1 cellular context compared by ENCODE assay signal in the genomic region with DNA sequence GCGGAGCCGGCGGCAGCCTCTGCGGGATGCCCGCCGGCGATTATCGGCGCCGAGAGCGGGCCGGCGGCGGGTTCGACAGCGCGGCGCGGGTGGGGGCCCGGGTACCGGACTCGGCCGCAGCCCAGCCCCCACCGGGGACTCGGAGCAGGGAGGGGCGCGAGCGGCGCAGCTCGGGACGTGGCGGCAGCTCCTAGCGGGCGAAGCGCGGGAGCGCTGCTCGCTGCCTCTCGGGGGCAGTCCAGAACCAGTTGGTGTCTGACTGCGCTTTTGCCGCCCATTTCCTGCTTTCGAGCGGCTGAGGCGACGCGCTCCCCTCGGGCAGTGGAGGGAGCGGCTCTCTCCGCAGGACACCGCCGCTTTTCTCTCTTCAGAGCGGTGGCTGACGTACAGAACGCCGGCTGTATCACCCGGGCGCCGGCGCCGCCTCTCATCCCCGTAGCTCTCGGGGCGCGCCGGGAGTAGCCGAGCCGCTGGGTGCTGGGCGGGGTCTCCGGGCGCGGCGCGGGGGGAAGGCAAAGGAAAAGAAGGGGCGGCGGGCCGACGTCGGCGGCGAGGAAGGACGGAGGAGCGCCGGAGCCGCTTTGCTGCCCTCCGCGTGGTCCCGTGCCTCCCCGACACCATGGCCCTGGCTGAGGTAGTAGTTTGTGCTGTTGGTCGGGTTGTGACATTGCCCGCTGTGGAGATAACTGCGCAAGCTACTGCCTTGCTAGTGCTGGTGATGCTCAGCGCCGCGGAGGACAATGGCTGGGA.
TF ChIP-seq lines count a peak whose summit lies in the region.

No MANE protein-coding gene starts in this region.

TF ChIP-seq in WTC11, 78 proteins besides CTCF, POLR2A, EP300 and RAD21 (continued from another document and continues in another):
- TF ChIP-seq ZNF532 (CRISPR knock-in tag; IDR thresholded peaks at IDR 0.05; ENCODE audit: borderline replicate concordance) (no peak), ERG (CRISPR knock-in tag; IDR thresholded peaks at IDR 0.05) (0 out of 2 replicates have a peak, but pooled peaks have one; percentile 40), ESRRA (CRISPR knock-in tag; IDR thresholded peaks at IDR 0.05; ENCODE audit: borderline replicate concordance) (no peak), TEAD4 (CRISPR knock-in tag; IDR thresholded peaks at IDR 0.05) (peak; percentile 14; the same call in 1 of the 2 replicates), RELA (CRISPR knock-in tag; IDR thresholded peaks at IDR 0.05; ENCODE audit: borderline replicate concordance) (peak; percentile 80; the same call in 1 of the 2 replicates), ZNF423 (CRISPR knock-in tag; IDR thresholded peaks at IDR 0.05) (no peak), USF1 (CRISPR knock-in tag; IDR thresholded peaks at IDR 0.05) (no peak), E2F5 (CRISPR knock-in tag; IDR thresholded peaks at IDR 0.05) (peak; percentile 18; the same call in 1 of the 2 replicates), JUN (CRISPR knock-in tag; IDR thresholded peaks at IDR 0.05) (0 out of 2 replicates have a peak, but pooled peaks have one; percentile 16), CREB1 (CRISPR knock-in tag; IDR thresholded peaks at IDR 0.05) (peak; percentile 76; the same call in 1 of the 2 replicates), ZNF317 (CRISPR knock-in tag; IDR thresholded peaks at IDR 0.05; ENCODE audit: borderline replicate concordance, low read depth) (no peak), IRF2 (CRISPR knock-in tag; IDR thresholded peaks at IDR 0.05; ENCODE audit: borderline replicate concordance, low read depth) (no peak), NFATC4 (CRISPR knock-in tag; IDR thresholded peaks at IDR 0.05) (peak; percentile 64; the same call in 1 of the 2 replicates), CREM (CRISPR knock-in tag; IDR thresholded peaks at IDR 0.05) (peak; percentile 29; the same call in 1 of the 2 replicates), GABPB1 (CRISPR knock-in tag; IDR thresholded peaks at IDR 0.05) (peak; percentile 38; the same call in 1 of the 2 replicates), OVOL2 (CRISPR knock-in tag; IDR thresholded peaks at IDR 0.05; ENCODE audit: borderline replicate concordance) (no peak), AFF4 (CRISPR knock-in tag; IDR thresholded peaks at IDR 0.05; ENCODE audit: borderline replicate concordance) (no peak), MXD4 (CRISPR knock-in tag; IDR thresholded peaks at IDR 0.05; ENCODE audit: borderline replicate concordance) (no peak), ZNF121 (CRISPR knock-in tag; IDR thresholded peaks at IDR 0.05) (no peak), FOXK1 (CRISPR knock-in tag; IDR thresholded peaks at IDR 0.05) (peak; percentile 44), ZNF232 (CRISPR knock-in tag; IDR thresholded peaks at IDR 0.05) (no peak), IRF1 (CRISPR knock-in tag; IDR thresholded peaks at IDR 0.05) (no peak; the same call in none of the 2 replicates), GRHL2 (CRISPR knock-in tag; IDR thresholded peaks at IDR 0.05; ENCODE audit: insufficient replicate concordance, severe bottlenecking) (no peak), ATF1 (CRISPR knock-in tag; IDR thresholded peaks at IDR 0.05) (peak; percentile 80)
- TF ChIP-seq, protein P1, sequence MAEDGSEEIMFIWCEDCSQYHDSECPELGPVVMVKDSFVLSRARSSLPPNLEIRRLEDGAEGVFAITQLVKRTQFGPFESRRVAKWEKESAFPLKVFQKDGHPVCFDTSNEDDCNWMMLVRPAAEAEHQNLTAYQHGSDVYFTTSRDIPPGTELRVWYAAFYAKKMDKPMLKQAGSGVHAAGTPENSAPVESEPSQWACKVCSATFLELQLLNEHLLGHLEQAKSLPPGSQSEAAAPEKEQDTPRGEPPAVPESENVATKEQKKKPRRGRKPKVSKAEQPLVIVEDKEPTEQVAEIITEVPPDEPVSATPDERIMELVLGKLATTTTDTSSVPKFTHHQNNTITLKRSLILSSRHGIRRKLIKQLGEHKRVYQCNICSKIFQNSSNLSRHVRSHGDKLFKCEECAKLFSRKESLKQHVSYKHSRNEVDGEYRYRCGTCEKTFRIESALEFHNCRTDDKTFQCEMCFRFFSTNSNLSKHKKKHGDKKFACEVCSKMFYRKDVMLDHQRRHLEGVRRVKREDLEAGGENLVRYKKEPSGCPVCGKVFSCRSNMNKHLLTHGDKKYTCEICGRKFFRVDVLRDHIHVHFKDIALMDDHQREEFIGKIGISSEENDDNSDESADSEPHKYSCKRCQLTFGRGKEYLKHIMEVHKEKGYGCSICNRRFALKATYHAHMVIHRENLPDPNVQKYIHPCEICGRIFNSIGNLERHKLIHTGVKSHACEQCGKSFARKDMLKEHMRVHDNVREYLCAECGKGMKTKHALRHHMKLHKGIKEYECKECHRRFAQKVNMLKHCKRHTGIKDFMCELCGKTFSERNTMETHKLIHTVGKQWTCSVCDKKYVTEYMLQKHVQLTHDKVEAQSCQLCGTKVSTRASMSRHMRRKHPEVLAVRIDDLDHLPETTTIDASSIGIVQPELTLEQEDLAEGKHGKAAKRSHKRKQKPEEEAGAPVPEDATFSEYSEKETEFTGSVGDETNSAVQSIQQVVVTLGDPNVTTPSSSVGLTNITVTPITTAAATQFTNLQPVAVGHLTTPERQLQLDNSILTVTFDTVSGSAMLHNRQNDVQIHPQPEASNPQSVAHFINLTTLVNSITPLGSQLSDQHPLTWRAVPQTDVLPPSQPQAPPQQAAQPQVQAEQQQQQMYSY (CRISPR knock-in tag; IDR thresholded peaks at IDR 0.05) = no peak
- TF ChIP-seq, protein P2, sequence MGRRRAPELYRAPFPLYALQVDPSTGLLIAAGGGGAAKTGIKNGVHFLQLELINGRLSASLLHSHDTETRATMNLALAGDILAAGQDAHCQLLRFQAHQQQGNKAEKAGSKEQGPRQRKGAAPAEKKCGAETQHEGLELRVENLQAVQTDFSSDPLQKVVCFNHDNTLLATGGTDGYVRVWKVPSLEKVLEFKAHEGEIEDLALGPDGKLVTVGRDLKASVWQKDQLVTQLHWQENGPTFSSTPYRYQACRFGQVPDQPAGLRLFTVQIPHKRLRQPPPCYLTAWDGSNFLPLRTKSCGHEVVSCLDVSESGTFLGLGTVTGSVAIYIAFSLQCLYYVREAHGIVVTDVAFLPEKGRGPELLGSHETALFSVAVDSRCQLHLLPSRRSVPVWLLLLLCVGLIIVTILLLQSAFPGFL (CRISPR knock-in tag; IDR thresholded peaks at IDR 0.05; ENCODE audit: borderline replicate concordance) = no peak
- TF ChIP-seq, protein P3, sequence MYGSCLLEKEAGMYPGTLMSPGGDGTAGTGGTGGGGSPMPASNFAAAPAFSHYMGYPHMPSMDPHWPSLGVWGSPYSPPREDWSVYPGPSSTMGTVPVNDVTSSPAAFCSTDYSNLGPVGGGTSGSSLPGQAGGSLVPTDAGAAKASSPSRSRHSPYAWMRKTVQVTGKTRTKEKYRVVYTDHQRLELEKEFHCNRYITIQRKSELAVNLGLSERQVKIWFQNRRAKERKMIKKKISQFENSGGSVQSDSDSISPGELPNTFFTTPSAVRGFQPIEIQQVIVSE (CRISPR knock-in tag; IDR thresholded peaks at IDR 0.05; ENCODE audit: borderline replicate concordance) = no peak
- TF ChIP-seq, protein P4, sequence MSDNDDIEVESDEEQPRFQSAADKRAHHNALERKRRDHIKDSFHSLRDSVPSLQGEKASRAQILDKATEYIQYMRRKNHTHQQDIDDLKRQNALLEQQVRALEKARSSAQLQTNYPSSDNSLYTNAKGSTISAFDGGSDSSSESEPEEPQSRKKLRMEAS (CRISPR knock-in tag; IDR thresholded peaks at IDR 0.05) = peak; percentile 70
- TF ChIP-seq, protein P5, sequence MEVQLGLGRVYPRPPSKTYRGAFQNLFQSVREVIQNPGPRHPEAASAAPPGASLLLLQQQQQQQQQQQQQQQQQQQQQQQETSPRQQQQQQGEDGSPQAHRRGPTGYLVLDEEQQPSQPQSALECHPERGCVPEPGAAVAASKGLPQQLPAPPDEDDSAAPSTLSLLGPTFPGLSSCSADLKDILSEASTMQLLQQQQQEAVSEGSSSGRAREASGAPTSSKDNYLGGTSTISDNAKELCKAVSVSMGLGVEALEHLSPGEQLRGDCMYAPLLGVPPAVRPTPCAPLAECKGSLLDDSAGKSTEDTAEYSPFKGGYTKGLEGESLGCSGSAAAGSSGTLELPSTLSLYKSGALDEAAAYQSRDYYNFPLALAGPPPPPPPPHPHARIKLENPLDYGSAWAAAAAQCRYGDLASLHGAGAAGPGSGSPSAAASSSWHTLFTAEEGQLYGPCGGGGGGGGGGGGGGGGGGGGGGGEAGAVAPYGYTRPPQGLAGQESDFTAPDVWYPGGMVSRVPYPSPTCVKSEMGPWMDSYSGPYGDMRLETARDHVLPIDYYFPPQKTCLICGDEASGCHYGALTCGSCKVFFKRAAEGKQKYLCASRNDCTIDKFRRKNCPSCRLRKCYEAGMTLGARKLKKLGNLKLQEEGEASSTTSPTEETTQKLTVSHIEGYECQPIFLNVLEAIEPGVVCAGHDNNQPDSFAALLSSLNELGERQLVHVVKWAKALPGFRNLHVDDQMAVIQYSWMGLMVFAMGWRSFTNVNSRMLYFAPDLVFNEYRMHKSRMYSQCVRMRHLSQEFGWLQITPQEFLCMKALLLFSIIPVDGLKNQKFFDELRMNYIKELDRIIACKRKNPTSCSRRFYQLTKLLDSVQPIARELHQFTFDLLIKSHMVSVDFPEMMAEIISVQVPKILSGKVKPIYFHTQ (CRISPR knock-in tag; IDR thresholded peaks at IDR 0.05) = no peak
